ENCODE assay signal across 21 cellular contexts in the genomic region with DNA sequence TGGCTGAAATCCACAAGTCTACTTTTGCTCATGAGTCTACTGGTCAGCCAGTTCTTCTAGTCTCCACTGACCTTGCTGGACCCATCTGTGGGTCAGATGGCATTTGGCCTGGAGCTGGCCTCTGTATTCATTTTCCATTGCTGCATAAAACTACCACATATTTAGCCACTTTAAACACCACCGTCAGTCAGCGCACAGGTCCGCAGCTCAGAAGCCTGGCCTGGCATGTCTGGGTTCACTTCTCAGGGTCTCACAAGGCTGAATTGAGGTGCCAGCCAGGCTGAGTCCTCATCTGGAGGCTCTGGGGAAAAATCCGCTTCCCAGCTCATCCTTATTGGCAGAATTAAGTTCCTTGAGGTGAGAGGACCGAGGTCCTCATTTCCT. TPM values are rescaled to one million over a fixed set of nuclear protein-coding genes. Genes with fewer than 3 reads are reported as not detected.
"Had no signal": no experiment of that assay in that cellular context is flagged by ENCODE, and none has a peak within 500 bp of the region (broad histone marks: within the 10 kb centered on the region; RNA-seq: fewer than 3 reads in every experiment).

No MANE protein-coding gene starts in this region.

- H3K27ac Mint-ChIP-seq: activated B cell treated with CpG ODN at 0.5 μM for 24 hours; activated T-helper 17 cell treated with anti-CD3 and anti-CD28 coated beads, Interleukin-2, amount 50 U/mL, for 72 hours; stimulated activated naive CD8-positive, alpha-beta T cell treated with anti-CD3 and anti-CD28 coated beads, Interleukin-15, Interleukin-2, amounts not matched to agents 100 ng/mL and 50 ng/mL, for 24 hours had no signal

- H2AFZ ChIP-seq: parathyroid adenoma had no signal

- H3K4me3 ChIP-seq: coronary artery, SK-N-MC, suprapubic skin, transverse colon, vagina had no signal

- H3K4me1 ChIP-seq: parathyroid adenoma, suprapubic skin, transverse colon, vagina had no signal

- H3K4me1 Mint-ChIP-seq: activated B cell treated with CpG ODN at 0.5 μM for 24 hours had no signal

- H3K36me3 ChIP-seq: brain microvascular endothelial cell, suprapubic skin, transverse colon, vagina had no signal

- H3K9ac ChIP-seq: parathyroid adenoma had no signal

- H3K27me3 ChIP-seq: brain microvascular endothelial cell, transverse colon, vagina had no signal

- FAIRE-seq: endometrium, frontal cortex, keratinocyte had no signal

- H3K79me2 ChIP-seq: parathyroid adenoma had no signal

- DNase-seq: activated CD4-positive, alpha-beta T cell treated with anti-CD3 and anti-CD28 coated beads, Interleukin-2, amount 50 U/mL, for 1 hour; activated naive CD4-positive, alpha-beta T cell; aorta; brain microvascular endothelial cell; hypothalamus; midbrain had no signal

- H3K4me3 Mint-ChIP-seq: activated B cell treated with CpG ODN at 0.5 μM for 24 hours; activated T-helper 17 cell treated with anti-CD3 and anti-CD28 coated beads, Interleukin-2, amount 50 U/mL, for 72 hours; stimulated activated naive CD8-positive, alpha-beta T cell treated with anti-CD3 and anti-CD28 coated beads, Interleukin-15, Interleukin-2, amounts not matched to agents 100 ng/mL and 50 ng/mL, for 24 hours had no signal

- H3K27ac ChIP-seq: brain microvascular endothelial cell, coronary artery, parathyroid adenoma, SK-N-MC, suprapubic skin, transverse colon, vagina had no signal

- H3K9me3 ChIP-seq: suprapubic skin, transverse colon, vagina had no signal

- H3K27me3 Mint-ChIP-seq: activated B cell treated with CpG ODN at 0.5 μM for 24 hours; activated T-helper 17 cell treated with anti-CD3 and anti-CD28 coated beads, Interleukin-2, amount 50 U/mL, for 72 hours; stimulated activated naive CD8-positive, alpha-beta T cell treated with anti-CD3 and anti-CD28 coated beads, Interleukin-15, Interleukin-2, amounts not matched to agents 100 ng/mL and 50 ng/mL, for 24 hours had no signal

- H3K9me3 Mint-ChIP-seq: activated B cell treated with CpG ODN at 0.5 μM for 24 hours; activated T-helper 17 cell treated with anti-CD3 and anti-CD28 coated beads, Interleukin-2, amount 50 U/mL, for 72 hours; stimulated activated naive CD8-positive, alpha-beta T cell treated with anti-CD3 and anti-CD28 coated beads, Interleukin-15, Interleukin-2, amounts not matched to agents 100 ng/mL and 50 ng/mL, for 24 hours had no signal

RNA-seq across cellular contexts. Expression of a gene that starts 54.7 kb away (rescaled TPM):
- total RNA-seq: activated B cell treated with CpG ODN at 0.5 μM for 24 hours, frontal cortex, lung microvascular endothelial cell, myocyte, renal cortical epithelial cell, suprapubic skin, transverse colon, vagina had no signal
- polyA plus RNA-seq: aorta, keratinocyte had no signal
